ENCODE assay signal across 9 cellular contexts in genomic region chr15:38242055-38242454, GRCh38. TPM values are rescaled to one million over a fixed set of nuclear protein-coding genes. Genes with fewer than 3 reads are reported as not detected.
A peak's percentile ranks its signal among the peaks of the same experiment; 100 is the strongest.
DNase-seq lines count a peak whose midpoint lies in the region; ATAC-seq and TF ChIP-seq lines count a peak whose summit lies in the region.
"Had no signal": no experiment of that assay in that cellular context is flagged by ENCODE, and none has a peak within 500 bp of the region (broad histone marks: within the 10 kb centered on the region; RNA-seq: fewer than 3 reads in every experiment).

No MANE protein-coding gene starts in this region.

- H3K9me3 ChIP-seq in mucosa of descending colon (no peaks in the 10 kb centered on the region), thyroid gland (no peaks in the 10 kb centered on the region), transverse colon (no peaks in the 10 kb centered on the region)

- ATAC-seq in GM18870 (IDR thresholded peaks at IDR 0.05; ENCODE audit: unreplicated experiment) (peak; percentile 92), GM21717 (IDR thresholded peaks at IDR 0.05; ENCODE audit: unreplicated experiment) (peak; percentile 90), HG03280 (IDR thresholded peaks at IDR 0.05; ENCODE audit: unreplicated experiment) (peak; percentile 80), mucosa of descending colon (peak; percentile 12)

- H3K4me1 ChIP-seq in mucosa of descending colon (ENCODE audit: low read depth): peaks cover 3% of the 10 kb centered on the region
- no peaks in the 10 kb centered on the region for H3K4me1 ChIP-seq in thyroid gland
- peaks cover 0 to 21% (median 2%) of the 10 kb centered on the region in 4 donors for H3K4me1 ChIP-seq in transverse colon

- TF ChIP-seq POLR2A in thyroid gland (IDR thresholded peaks at IDR 0.05) (no peak), transverse colon (IDR thresholded peaks at IDR 0.05) (no peak)

- in situ Hi-C loops in transverse colon (cut with MboI; ENCODE audit: low pct_ligation_motif_present in 1 of 4, low pct_unique_long_range_greater_than_20kb in 1 of 4, low sequenced_read_pairs in 3 of 4): loop anchor here in 1 of 4 donors (25.0 kb wide), 1 partner anchor 180 kb away; no protein-coding TSS in a partner anchor

- TF ChIP-seq CTCF in mucosa of descending colon (IDR thresholded peaks at IDR 0.05) (no peak), thyroid gland (IDR thresholded peaks at IDR 0.05) (no peak), transverse colon (IDR thresholded peaks at IDR 0.05) (no peak)

- WGBS in thyroid gland, 2 donors: 77 to 81% methylated on average over 2 of the region's 2 CpGs
- WGBS in transverse colon (ENCODE audit: low coverage in 1 of 2), 2 donors: 32 to 44% methylated on average over 2 of the region's 2 CpGs

- intact Hi-C loops in mucosa of descending colon (cut with DNase I, micrococcal nuclease) (no loop called here), thyroid gland (cut with DNase I) (no loop called here), transverse colon (cut with DNase I; ENCODE audit: low total_unique reads) (no loop called here)

- H3K4me3 ChIP-seq in mucosa of descending colon (no peak overlapping the region), thyroid gland (replicated peaks in 1 of 3) (no peak overlapping the region), transverse colon (no peak overlapping the region)

- H3K27me3 ChIP-seq in thyroid gland (no peaks in the 10 kb centered on the region), transverse colon (no peaks in the 10 kb centered on the region)

- DNase-seq in mucosa of descending colon: no peak
- DNase-seq in thyroid gland: no peak
- no peak for DNase-seq in transverse colon
- DNase-seq in OCI-M1 (lab: John Stamatoyannopoulos, UW): no peak
- DNase-seq: DMS 273 treated with DMSO at 0.1 percent for 48 hours, NCI-H524 treated with DMSO at 0.1 percent for 48 hours had no signal

- H3K36me3 ChIP-seq in mucosa of descending colon (ENCODE audit: low read depth) (no peaks in the 10 kb centered on the region), thyroid gland (no peaks in the 10 kb centered on the region), transverse colon (no peaks in the 10 kb centered on the region)

- H3K27ac ChIP-seq in thyroid gland (no peak overlapping the region), transverse colon (no peak overlapping the region)

- TF ChIP-seq EP300 in transverse colon (IDR thresholded peaks at IDR 0.05; ENCODE audit: low read depth): no peak

RNA-seq across cellular contexts. Expression of gene SPRED1, which starts 10.6 kb away (rescaled TPM):
- total RNA-seq in mucosa of descending colon (10 to 100 TPM; 19.6 to 25.5 (median 23.1) TPM), thyroid gland (10 to 100 TPM; 77.9 to 92.7 (median 82.6) TPM), transverse colon (10 to 100 TPM in 2 of 4 donors, 1 to 10 TPM in 2; 8.6 to 26.5 (median 10.3) TPM)

Comparison
In these comparisons a context has a peak if more than half of its experiments do, and no peak if none do; other contexts are left out.
1. ATAC-seq: peak in every context shown above with its lines; median percentile 92 in GM18870; 90 in GM21717; 80 in HG03280; 12 in mucosa of descending colon.